ENCODE assay signal across 8 cellular contexts in the genomic region with DNA sequence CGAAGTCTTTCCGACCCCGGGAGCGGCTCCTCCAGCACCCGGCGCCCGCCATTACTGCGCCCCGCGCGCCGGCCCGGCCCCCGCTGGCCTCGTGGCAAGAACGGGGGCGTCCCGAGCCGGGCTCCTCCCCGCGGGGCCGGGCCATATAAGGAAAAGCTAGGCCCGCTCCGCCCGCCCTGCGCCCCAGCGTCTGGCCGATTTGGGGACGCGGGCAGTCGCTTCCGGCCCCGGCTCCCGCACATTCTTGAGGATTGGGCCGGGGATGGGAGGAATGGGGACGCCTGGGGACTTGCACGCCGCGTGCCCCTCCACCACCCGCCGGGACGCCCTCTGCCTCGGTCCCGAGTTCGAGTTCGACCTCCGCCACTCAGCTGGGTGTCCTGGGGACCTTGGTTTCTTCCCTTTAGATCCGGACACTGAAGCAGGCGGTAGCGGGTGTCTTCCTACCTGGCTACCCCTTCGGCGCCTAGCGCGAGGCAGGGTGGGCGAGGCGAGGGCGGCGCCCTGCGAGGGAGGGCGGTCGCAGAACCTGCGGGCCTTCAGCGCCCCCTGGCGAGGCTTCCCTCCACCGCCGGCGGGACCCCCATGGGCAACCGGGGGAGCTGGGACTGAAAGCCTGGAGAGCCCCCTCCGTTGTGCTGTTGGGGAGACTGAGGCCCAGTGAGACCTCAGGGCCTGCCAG. TPM values are rescaled to one million over a fixed set of nuclear protein-coding genes. Genes with fewer than 3 reads are reported as not detected.
DNase-seq lines count a peak whose midpoint lies in the region; ATAC-seq and TF ChIP-seq lines count a peak whose summit lies in the region.

No MANE protein-coding gene starts in this region.

- H3K4me1 ChIP-seq in RWPE2 (ENCODE audit: insufficient read depth, poor library complexity, severe bottlenecking) = peaks cover 21% of the 10 kb centered on the region
- H3K4me1 ChIP-seq in gastroesophageal sphincter = peaks cover 0 to 91% (median 65%) of the 10 kb centered on the region in 3 donors
- peaks cover 36% of the 10 kb centered on the region for H3K4me1 ChIP-seq in testis

- TF ChIP-seq POLR2A in gastroesophageal sphincter (IDR thresholded peaks at IDR 0.05) (peak; percentile 72 to 76), testis (IDR thresholded peaks at IDR 0.05) (no peak)

- no peaks in the 10 kb centered on the region for H3K9me3 ChIP-seq in RWPE2 (ENCODE audit: severe bottlenecking)
- no peaks in the 10 kb centered on the region for H3K9me3 ChIP-seq in gastroesophageal sphincter
- no peaks in the 10 kb centered on the region for H3K9me3 ChIP-seq in testis

- H3K27me3 ChIP-seq in RWPE2 (ENCODE audit: insufficient read depth, poor library complexity, severe bottlenecking) (no peaks in the 10 kb centered on the region), gastroesophageal sphincter (no peaks in the 10 kb centered on the region), testis (no peaks in the 10 kb centered on the region)

- ATAC-seq in GM18858 (IDR thresholded peaks at IDR 0.05; ENCODE audit: unreplicated experiment) = peak; percentile 49
- ATAC-seq in HG03066 (IDR thresholded peaks at IDR 0.05; ENCODE audit: low read depth, unreplicated experiment) = peak; percentile 55
- peak; percentile 44 for ATAC-seq in RWPE2 (ENCODE audit: low read depth)
- peak; percentile 70 for ATAC-seq in gastroesophageal sphincter

- H3K4me3 ChIP-seq in RWPE2 (ENCODE audit: severe bottlenecking) (peak overlapping the region; percentile 38), gastroesophageal sphincter (peak overlapping the region; percentile 76 to 89), testis (peak overlapping the region; percentile 58 to 90)

- peak; percentile 77 for DNase-seq in RWPE2 (ENCODE audit: low spot score)
- peak; percentile 89 for DNase-seq in activated naive CD4-positive, alpha-beta T cell treated with Interleukin-2 at 50 U/mL for 16 hours
- peak; percentile 59 for DNase-seq in occipital lobe (lab: John Stamatoyannopoulos, UW)
- peak; percentile 93 for DNase-seq in testis
- DNase-seq in NCI-H2029 (lab: John Stamatoyannopoulos, UW) = no peak

- TF ChIP-seq CTCF in RWPE2 (IDR thresholded peaks at IDR 0.05; ENCODE audit: poor library complexity, severe bottlenecking) = peak; percentile 72
- TF ChIP-seq CTCF in gastroesophageal sphincter (IDR thresholded peaks at IDR 0.05) = peak in 3 of 4 experiments; percentile 88 to 92 (median 89)
- peak; percentile 83 to 92 (median 83) for TF ChIP-seq CTCF in testis (IDR thresholded peaks at IDR 0.05)

- no CpG with 5 or more reads among the region's 69 CpGs for WGBS in gastroesophageal sphincter (ENCODE audit: low coverage in 1 of 2), 2 donors
- 0 to 1% methylated on average over 1 to 66 of the region's 69 CpGs for WGBS in testis, 2 donors

- intact Hi-C loops in testis (cut with DNase I; ENCODE audit: low total_unique reads) = loop anchor here (5.0 kb wide), 1 partner anchor 138 kb away; no protein-coding TSS in a partner anchor

- H3K36me3 ChIP-seq in RWPE2 (ENCODE audit: low read depth) (peaks cover 67% of the 10 kb centered on the region), gastroesophageal sphincter (peaks cover 0 to 32% of the 10 kb centered on the region in 2 donors), testis (ENCODE audit: low read depth, missing control alignments) (no peaks in the 10 kb centered on the region)

- H3K27ac ChIP-seq in RWPE2 (ENCODE audit: poor library complexity, severe bottlenecking) (peak overlapping the region; percentile 90), gastroesophageal sphincter (peak overlapping the region; percentile 89 to 100 (median 98)), testis (peak overlapping the region; percentile 86 to 90)

- TF ChIP-seq EP300 in gastroesophageal sphincter (IDR thresholded peaks at IDR 0.05) = no peak

RNA-seq across cellular contexts. Expression of a gene that starts 3.8 kb away (rescaled TPM):
- total RNA-seq in gastroesophageal sphincter (1,000 to 10,000 TPM in 2 of 4 donors, 100 to 1,000 TPM in 2; 900 to 1,687 (median 1,274) TPM), occipital lobe (9.8 TPM), testis (10 to 100 TPM; 50.1 to 52.5 TPM)
- 31.6 TPM for polyA plus RNA-seq in testis (ENCODE audit: insufficient read depth, low read depth, low replicate concordance)

RNA-seq across cellular contexts. Expression of a gene that starts 22.4 kb away (rescaled TPM):
- total RNA-seq in gastroesophageal sphincter = 1,000 to 10,000 TPM in 3 of 4 donors, 100 to 1,000 TPM in 1; 941 to 2,300 (median 1,432) TPM
- total RNA-seq in occipital lobe = 13.9 TPM
- total RNA-seq in testis = 100 to 1,000 TPM in 1 of 2 donors, 10 to 100 TPM in 1; 82.8 to 102 TPM
- 77.4 TPM for polyA plus RNA-seq in testis (ENCODE audit: insufficient read depth, low read depth, low replicate concordance)

RNA-seq across cellular contexts. Expression of a gene that starts 37.8 kb away (rescaled TPM):
- total RNA-seq in gastroesophageal sphincter (1 to 10 TPM in 3 of 4 donors, under 1 TPM in 1; 0.54 to 5.3 (median 2.1) TPM), occipital lobe (0.78 TPM), testis (10 to 100 TPM; 11.3 to 17.2 TPM)
- 5.2 TPM for polyA plus RNA-seq in testis (ENCODE audit: insufficient read depth, low read depth, low replicate concordance)

RNA-seq across cellular contexts. Expression of a gene that starts 55.4 kb away (rescaled TPM):
- under 1 TPM in 3 of 4 donors, not detected in 1; 0.12 to 0.47 (median 0.22) TPM for total RNA-seq in gastroesophageal sphincter
- total RNA-seq in occipital lobe = not detected
- total RNA-seq in testis = under 1 TPM; 0.55 to 0.68 TPM
- polyA plus RNA-seq in testis (ENCODE audit: insufficient read depth, low read depth, low replicate concordance) = 0.44 TPM

Comparison
In these comparisons a context has a peak if more than half of its experiments do, and no peak if none do; other contexts are left out.
1. RNA of a gene that starts 3.8 kb away (total RNA-seq): 900 to 1,687 TPM in gastroesophageal sphincter; 50.1 to 52.5 TPM in testis and 9.8 TPM in occipital lobe (single experiment); every median in the first group is over 10 times any median in the second.
2. RNA of a gene that starts 22.4 kb away (total RNA-seq): 941 to 2,300 TPM in gastroesophageal sphincter; 82.8 to 102 TPM in testis and 13.9 TPM in occipital lobe (single experiment); every median in the first group is over 4 times any median in the second.
3. Peak in every context shown above with its lines, with median percentiles within 50 percentile points of each other: ATAC-seq, H3K27ac ChIP-seq, H3K4me3 ChIP-seq and CTCF ChIP-seq.